ENCODE assay signal across 1 cellular context in genomic region chr15:71335591-71335990, GRCh38.
TF ChIP-seq lines count a peak whose summit lies in the region.

No MANE protein-coding gene starts in this region.

TF ChIP-seq in IMR-90, 13 proteins besides CTCF, POLR2A, EP300 and RAD21 (continued from another document):
- TF ChIP-seq ELK1 (IDR thresholded peaks at IDR 0.05; ENCODE audit: borderline replicate concordance, low read depth, low read length) = no peak
- TF ChIP-seq BHLHE40 (IDR thresholded peaks at IDR 0.05; ENCODE audit: low read depth, low read length) = no peak
- no peak for TF ChIP-seq FOS (IDR thresholded peaks at IDR 0.05; ENCODE audit: low read depth, low read length)
- no peak for TF ChIP-seq CEBPB (IDR thresholded peaks at IDR 0.05; ENCODE audit: low read depth, low read length)
- TF ChIP-seq MAFK (IDR thresholded peaks at IDR 0.05; ENCODE audit: low read depth, low read length) = no peak
TF ChIP-seq in IMR-90: peak in this region for 0.
